1 cellular context compared by ENCODE assay signal in the genomic region with DNA sequence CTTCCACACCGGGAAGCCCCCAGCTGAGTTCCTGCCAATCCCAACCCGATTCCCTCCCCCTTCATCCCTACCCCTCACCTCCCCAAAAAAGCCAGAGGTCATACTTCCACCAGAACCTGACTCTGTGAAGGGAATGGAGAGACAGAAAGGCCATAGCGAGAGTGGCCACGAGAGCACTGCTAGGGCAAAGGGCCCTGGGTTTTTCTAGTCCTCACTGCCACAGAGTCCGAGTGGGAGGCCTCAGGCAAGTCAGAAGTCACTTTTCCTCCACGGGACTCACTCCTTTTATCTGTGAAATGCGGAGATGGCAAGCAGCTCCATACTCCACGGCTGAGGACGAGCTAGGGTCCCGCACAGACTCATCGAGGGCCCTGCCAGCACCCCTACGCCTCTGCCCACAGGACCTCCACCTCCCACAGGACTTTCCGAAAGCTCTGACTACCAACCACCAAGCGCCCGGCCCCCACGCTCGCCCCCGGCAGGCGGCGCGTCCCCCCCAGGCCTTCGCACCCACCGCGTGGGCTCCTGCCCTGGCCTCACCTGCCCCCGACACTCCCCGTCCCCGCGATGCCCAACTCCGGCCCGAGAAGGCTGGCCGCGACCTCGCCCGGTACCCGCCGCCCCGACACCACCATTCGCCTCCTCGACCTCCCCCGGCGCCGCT.
TF ChIP-seq lines count a peak whose summit lies in the region.

No MANE protein-coding gene starts in this region.

TF ChIP-seq in Ishikawa, 13 proteins besides CTCF, POLR2A, EP300 and RAD21 (continued from another document):
- TF ChIP-seq REST (IDR thresholded peaks at IDR 0.05; ENCODE audit: low read depth) (no peak), YY1 (IDR thresholded peaks at IDR 0.05; ENCODE audit: low read depth) (0 out of 2 replicates have a peak, but pooled peaks have one; percentile 19), CREB1 (IDR thresholded peaks at IDR 0.05; ENCODE audit: low read depth) (no peak), TEAD4 (IDR thresholded peaks at IDR 0.05) (no peak), EGR1 (IDR thresholded peaks at IDR 0.05) (no peak)
- TF ChIP-seq, protein P1, sequence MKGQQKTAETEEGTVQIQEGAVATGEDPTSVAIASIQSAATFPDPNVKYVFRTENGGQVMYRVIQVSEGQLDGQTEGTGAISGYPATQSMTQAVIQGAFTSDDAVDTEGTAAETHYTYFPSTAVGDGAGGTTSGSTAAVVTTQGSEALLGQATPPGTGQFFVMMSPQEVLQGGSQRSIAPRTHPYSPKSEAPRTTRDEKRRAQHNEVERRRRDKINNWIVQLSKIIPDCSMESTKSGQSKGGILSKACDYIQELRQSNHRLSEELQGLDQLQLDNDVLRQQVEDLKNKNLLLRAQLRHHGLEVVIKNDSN (IDR thresholded peaks at IDR 0.05), result no peak
- TF ChIP-seq, protein P2, sequence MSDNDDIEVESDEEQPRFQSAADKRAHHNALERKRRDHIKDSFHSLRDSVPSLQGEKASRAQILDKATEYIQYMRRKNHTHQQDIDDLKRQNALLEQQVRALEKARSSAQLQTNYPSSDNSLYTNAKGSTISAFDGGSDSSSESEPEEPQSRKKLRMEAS (IDR thresholded peaks at IDR 0.05), result peak; percentile 47; the same call in 1 of the 2 replicates
